ENCODE assay signal across 24 cellular contexts in genomic region chr4:157655101-157655818, GRCh38.
DNase-seq lines count a peak whose midpoint lies in the region; ATAC-seq lines count a peak whose summit lies in the region.
"Had no signal": no experiment of that assay in that cellular context is flagged by ENCODE, and none has a peak within 500 bp of the region (broad histone marks: within the 10 kb centered on the region; RNA-seq: fewer than 3 reads in every experiment).

No MANE protein-coding gene starts in this region.

- H3K27me3 ChIP-seq in H7 (ENCODE audit: control insufficient read depth, insufficient read depth, low read length) = no peaks in the 10 kb centered on the region
- H3K27me3 ChIP-seq: left lung, neural progenitor cell, sigmoid colon, stomach, tibial artery, vagina had no signal

- no peak for ATAC-seq in GM21737 (IDR thresholded peaks at IDR 0.05; ENCODE audit: unreplicated experiment)
- ATAC-seq: activated CD4-positive, alpha-beta T cell treated with anti-CD3 and anti-CD28 coated beads for 36 hours; activated CD8-positive, alpha-beta T cell treated with anti-CD3 and anti-CD28 coated beads, Interleukin-2, amount 10 ng/mL, durations not matched to agents 7 days and 5 days; activated naive CD4-positive, alpha-beta T cell treated with anti-CD3 and anti-CD28 coated beads, Interleukin-2, amount 50 U/mL, for 72 hours; left lung; Right ventricle myocardium inferior had no signal

- DNase-seq in G401 (ENCODE audit: low spot score) (peak; percentile 3), SK-MEL-5 (ENCODE audit: low read depth, low spot score) (peak; percentile 77), globus pallidus (ENCODE audit: low spot score) (peak; percentile 8), pons (ENCODE audit: low spot score) (peak; percentile 29), SHP77 treated with DMSO at 0.1 percent for 48 hours (lab: John Stamatoyannopoulos, UW) (no peak), H7 (no peak)
- DNase-seq: activated CD4-positive, alpha-beta T cell treated with anti-CD3 and anti-CD28 coated beads for 36 hours; activated CD8-positive, alpha-beta T cell treated with anti-CD3 and anti-CD28 coated beads, Interleukin-2, amount 10 ng/mL, durations not matched to agents 7 days and 5 days; activated T-cell treated with anti-CD3 and anti-CD28 coated beads for 4 hours; Calu3; left lung; mesenchymal stem cell; NCI-H1092; NCI-H1694 treated with DMSO at 0.1 percent for 48 hours; NCI-H2227 treated with DMSO at 0.1 percent for 48 hours; sigmoid colon; stimulated activated CD4-positive, alpha-beta T cell treated with anti-CD3 and anti-CD28 coated beads, Interleukin-4, amount 100 ng/mL, for 1 hour; stomach; tibial artery had no signal

- H3K4me3 ChIP-seq in H7 (ENCODE audit: insufficient read depth, low read depth, low read length) = no peak overlapping the region
- H3K4me3 ChIP-seq: left lung, neural progenitor cell, sigmoid colon, stomach, tibial artery, vagina had no signal

- no peaks in the 10 kb centered on the region for H3K36me3 ChIP-seq in H7 (replicated peaks; ENCODE audit: control insufficient read depth, insufficient read depth, low read length)
- H3K36me3 ChIP-seq: left lung, neural progenitor cell, sigmoid colon, stomach, tibial artery, vagina had no signal

- in situ Hi-C loops in G401 (cut with HindIII; ENCODE audit: low sequenced_read_pairs) = no loop called here
- in situ Hi-C loops in SK-MEL-5 (cut with HindIII; ENCODE audit: low pct_unique_long_range_greater_than_20kb, low sequenced_read_pairs) = no loop called here

Comparison
In these comparisons a context has a peak if more than half of its experiments do, and no peak if none do; other contexts are left out.
1. DNase-seq: peak in G401 (single experiment), SK-MEL-5 (single experiment), globus pallidus (single experiment) and pons (single experiment); none in SHP77 treated with DMSO at 0.1 percent for 48 hours (single experiment) and H7 (single experiment).